Comparison of ENCODE assay signal across 19 cellular contexts in genomic region chr14:38040411-38040810, GRCh38.
DNase-seq lines count a peak whose midpoint lies in the region; ATAC-seq and TF ChIP-seq lines count a peak whose summit lies in the region.
"Had no signal": no experiment of that assay in that cellular context is flagged by ENCODE, and none has a peak within 500 bp of the region (broad histone marks: within the 10 kb centered on the region; RNA-seq: fewer than 3 reads in every experiment).

No MANE protein-coding gene starts in this region.

- TF ChIP-seq CTCF in HFFc6 (IDR thresholded peaks at IDR 0.05) (no peak), OCI-LY1 (IDR thresholded peaks at IDR 0.05; ENCODE audit: low read length) (no peak), heart left ventricle (IDR thresholded peaks at IDR 0.05) (no peak)

- TF ChIP-seq POLR2A in heart left ventricle (IDR thresholded peaks at IDR 0.05) = no peak

- H3K9me3 Mint-ChIP-seq in HFFc6 = no peaks in the 10 kb centered on the region
- H3K9me3 Mint-ChIP-seq in T-helper 2 cell treated with Interferon-gamma antibody and Interleukin-4, amounts not matched to agents 5 μg/mL and 100 μg/mL, for 36 hours = no peaks in the 10 kb centered on the region
- H3K9me3 Mint-ChIP-seq: CD4-positive, CD25-positive, alpha-beta regulatory T cell had no signal

- H3K9me2 ChIP-seq in OCI-LY1 (ENCODE audit: low read depth, low read length) = no peaks in the 10 kb centered on the region

- H3K79me2 ChIP-seq in OCI-LY1 (ENCODE audit: insufficient read depth, low read length) = no peaks in the 10 kb centered on the region

- H3K27ac Mint-ChIP-seq in HFFc6 = 0 out of 2 replicates have a peak overlapping the region, but pooled peaks have one; percentile 6
- no peak overlapping the region for H3K27ac Mint-ChIP-seq in T-helper 2 cell treated with Interferon-gamma antibody and Interleukin-4, amounts not matched to agents 5 μg/mL and 100 μg/mL, for 36 hours
- H3K27ac Mint-ChIP-seq: CD4-positive, CD25-positive, alpha-beta regulatory T cell had no signal

- no peak overlapping the region for H2BK15ac ChIP-seq in mesenchymal stem cell (ENCODE audit: low read depth, poor library complexity, severe bottlenecking)

- H3K27ac ChIP-seq in OCI-LY1 (ENCODE audit: low read depth, low read length, poor library complexity, severe bottlenecking) = no peak overlapping the region
- H3K27ac ChIP-seq in mesenchymal stem cell (ENCODE audit: low read length, poor library complexity, severe bottlenecking) = no peak overlapping the region
- H3K27ac ChIP-seq in heart left ventricle = no peak overlapping the region

- no peaks in the 10 kb centered on the region; the same call in 1 of the 2 replicates for H3K27me3 Mint-ChIP-seq in HFFc6 (ENCODE audit: insufficient read depth)
- no peaks in the 10 kb centered on the region for H3K27me3 Mint-ChIP-seq in T-helper 2 cell treated with Interferon-gamma antibody and Interleukin-4, amounts not matched to agents 5 μg/mL and 100 μg/mL, for 36 hours (ENCODE audit: low read depth)
- H3K27me3 Mint-ChIP-seq: CD4-positive, CD25-positive, alpha-beta regulatory T cell; CD8-positive, alpha-beta memory T cell had no signal

- intact Hi-C loops in heart left ventricle (cut with DNase I) = no loop called here

- H3K9ac ChIP-seq in OCI-LY1 (ENCODE audit: low read length) (no peak overlapping the region), mesenchymal stem cell (ENCODE audit: low read length) (no peak overlapping the region)

- H3K36me3 ChIP-seq in OCI-LY1 (ENCODE audit: insufficient read depth, low read length) (no peaks in the 10 kb centered on the region), mesenchymal stem cell (ENCODE audit: control insufficient read depth in 1 of 2, insufficient read depth in 2 of 2, low read depth in 1 of 2, low read length in 2 of 2) (no peaks in the 10 kb centered on the region), heart left ventricle (no peaks in the 10 kb centered on the region)
- H3K36me3 ChIP-seq: BE2C had no signal

- H3K4me2 ChIP-seq in OCI-LY1 (ENCODE audit: low read length) = no peak overlapping the region
- H3K4me2 ChIP-seq in mesenchymal stem cell (ENCODE audit: low read length, poor library complexity, severe bottlenecking) = no peak overlapping the region

- no peak overlapping the region for H2BK120ac ChIP-seq in mesenchymal stem cell (ENCODE audit: low read depth, low read length)

- no peak for ATAC-seq in heart left ventricle
- ATAC-seq: HCT116 had no signal

- peaks cover 20% of the 10 kb centered on the region for H3K4me1 ChIP-seq in OCI-LY1 (ENCODE audit: insufficient read depth, low read length, severe bottlenecking)
- H3K4me1 ChIP-seq in mesenchymal stem cell (ENCODE audit: control insufficient read depth, insufficient read depth, low read depth, low read length) = no peaks in the 10 kb centered on the region
- no peaks in the 10 kb centered on the region for H3K4me1 ChIP-seq in heart left ventricle

- H3K4me1 Mint-ChIP-seq in HFFc6 (ENCODE audit: low read depth) = peaks cover 43% of the 10 kb centered on the region
- no peaks in the 10 kb centered on the region for H3K4me1 Mint-ChIP-seq in T-helper 2 cell treated with Interferon-gamma antibody and Interleukin-4, amounts not matched to agents 5 μg/mL and 100 μg/mL, for 36 hours (ENCODE audit: low read depth)
- H3K4me1 Mint-ChIP-seq: CD8-positive, alpha-beta memory T cell had no signal

- no peaks in the 10 kb centered on the region for H3K36me3 Mint-ChIP-seq in HFFc6 (ENCODE audit: low read depth)
- no peaks in the 10 kb centered on the region for H3K36me3 Mint-ChIP-seq in T-helper 2 cell treated with Interferon-gamma antibody and Interleukin-4, amounts not matched to agents 5 μg/mL and 100 μg/mL, for 36 hours (ENCODE audit: low read depth)
- H3K36me3 Mint-ChIP-seq: CD4-positive, CD25-positive, alpha-beta regulatory T cell; CD8-positive, alpha-beta memory T cell had no signal

- 34% methylated on average over 1 of the region's 1 CpG for whole genome bisulfite sequencing in mesenchymal stem cell
- 54 to 86% (median 72%) methylated on average over 1 of the region's 1 CpG for WGBS in heart left ventricle, 4 donors

- no peaks in the 10 kb centered on the region for H3F3A ChIP-seq in OCI-LY1 (ENCODE audit: insufficient read depth, low read length)

- no peaks in the 10 kb centered on the region for H4K20me1 ChIP-seq in OCI-LY1 (ENCODE audit: insufficient read depth, low read length)

- peak overlapping the region; percentile 95; the same call in 1 of the 2 replicates for H2AFZ ChIP-seq in OCI-LY1 (ENCODE audit: low read length)
- H2AFZ ChIP-seq in mesenchymal stem cell (ENCODE audit: low read depth, low read length) = no peak overlapping the region

- DNase-seq in EH (ENCODE audit: low read depth) = peak; percentile 28
- DNase-seq in HFFc6 = no peak
- DNase-seq in mesenchymal stem cell = peak; percentile 55
- DNase-seq in heart left ventricle = no peak
- DNase-seq in T-helper 2 cell treated with Interferon-gamma antibody and Interleukin-4, amounts not matched to agents 5 μg/mL and 100 μg/mL, for 36 hours (ENCODE audit: low spot score) = no peak
- no peak for DNase-seq in NOMO-1 (lab: John Stamatoyannopoulos, UW; ENCODE audit: unreplicated experiment in 2 of 2)
- DNase-seq: ACHN; BE2C; C1 segment of cervical spinal cord; CD4-positive, CD25-positive, alpha-beta regulatory T cell; CD8-positive, alpha-beta memory T cell; COR-L47; DMS 273 treated with DMSO at 0.1 percent for 48 hours; DMS53; GDM1; GOT3; H7 had no signal

- no peak overlapping the region for H4K8ac ChIP-seq in mesenchymal stem cell (ENCODE audit: low read length)

- no peak overlapping the region for H3K4ac ChIP-seq in mesenchymal stem cell (ENCODE audit: low read depth in 1 of 2, low read length in 2 of 2)

- H3K4me3 ChIP-seq in OCI-LY1 (ENCODE audit: low read depth, low read length, poor library complexity, severe bottlenecking) = no peak overlapping the region
- no peak overlapping the region for H3K4me3 ChIP-seq in mesenchymal stem cell (ENCODE audit: insufficient read depth in 1 of 2, low read depth in 1 of 2, low read length in 2 of 2)
- no peak overlapping the region for H3K4me3 ChIP-seq in heart left ventricle

- H3K4me3 Mint-ChIP-seq in HFFc6 = no peak overlapping the region
- no peak overlapping the region for H3K4me3 Mint-ChIP-seq in T-helper 2 cell treated with Interferon-gamma antibody and Interleukin-4, amounts not matched to agents 5 μg/mL and 100 μg/mL, for 36 hours
- H3K4me3 Mint-ChIP-seq: CD4-positive, CD25-positive, alpha-beta regulatory T cell; CD8-positive, alpha-beta memory T cell had no signal

- H3K18ac ChIP-seq in mesenchymal stem cell (ENCODE audit: low read depth in 1 of 2, low read length in 2 of 2) = no peak overlapping the region

- no peak overlapping the region for H4K91ac ChIP-seq in mesenchymal stem cell (ENCODE audit: low read length)

- H3K9me3 ChIP-seq in OCI-LY1 (ENCODE audit: low read length) (no peaks in the 10 kb centered on the region; the same call in 1 of the 2 replicates), mesenchymal stem cell (ENCODE audit: control insufficient read depth, low read length) (no peaks in the 10 kb centered on the region), heart left ventricle (no peaks in the 10 kb centered on the region)
- H3K9me3 ChIP-seq: BE2C had no signal

- no peak overlapping the region for H2BK12ac ChIP-seq in mesenchymal stem cell (ENCODE audit: low read length in 2 of 2)

- no peak overlapping the region for H2AK5ac ChIP-seq in mesenchymal stem cell (ENCODE audit: low read length, severe bottlenecking)

- H3K23ac ChIP-seq in mesenchymal stem cell (ENCODE audit: low read length in 2 of 2) = no peak overlapping the region

- H3K79me1 ChIP-seq in mesenchymal stem cell (replicated peaks; ENCODE audit: low read length, poor library complexity, severe bottlenecking) = no peaks in the 10 kb centered on the region

- no peak overlapping the region for H2BK5ac ChIP-seq in mesenchymal stem cell (ENCODE audit: low read depth, low read length, poor library complexity, severe bottlenecking)

- H3K14ac ChIP-seq in mesenchymal stem cell (ENCODE audit: low read length in 2 of 2) = no peak overlapping the region

- H3K27me3 ChIP-seq in OCI-LY1 (ENCODE audit: insufficient read depth, low read length) = no peaks in the 10 kb centered on the region
- H3K27me3 ChIP-seq in mesenchymal stem cell (ENCODE audit: control insufficient read depth in 1 of 2, insufficient read depth in 1 of 2, low read length in 2 of 2) = no peaks in the 10 kb centered on the region
- H3K27me3 ChIP-seq in heart left ventricle = no peaks in the 10 kb centered on the region
- H3K27me3 ChIP-seq: BE2C had no signal

Comparison
In these comparisons a context has a peak if more than half of its experiments do, and no peak if none do; other contexts are left out.
1. DNase-seq: peak in EH (single experiment) and mesenchymal stem cell (single experiment); none in HFFc6 (single experiment), heart left ventricle (0 of 5), T-helper 2 cell treated with Interferon-gamma antibody and Interleukin-4, amounts not matched to agents 5 μg/mL and 100 μg/mL, for 36 hours (single experiment) and NOMO-1 (0 of 2).